ENCODE assay signal across 1 cellular context in the genomic region with DNA sequence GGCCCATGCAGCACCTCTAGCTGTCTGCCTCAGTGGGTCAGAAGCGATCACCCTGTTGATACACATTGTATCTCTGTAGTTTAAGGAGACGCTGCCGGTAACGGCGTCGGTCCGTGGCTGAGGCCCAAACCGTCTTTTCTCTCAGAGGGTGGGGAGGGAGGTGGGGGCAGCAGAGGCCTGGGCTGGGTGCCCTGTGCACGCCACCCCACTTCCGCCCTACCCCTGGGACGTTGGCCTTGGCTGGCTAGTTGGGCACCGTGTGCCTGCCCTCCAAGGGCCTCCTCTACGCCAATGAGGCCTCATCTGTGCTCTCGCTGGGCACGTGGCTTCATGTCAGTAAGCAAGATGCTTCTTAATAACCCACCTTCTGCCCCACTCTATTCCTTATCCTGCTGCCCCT.
TF ChIP-seq lines count a peak whose summit lies in the region.

No MANE protein-coding gene starts in this region.

TF ChIP-seq in K562, 482 proteins besides CTCF, POLR2A, EP300 and RAD21:
- 0 out of 2 replicates have a peak, but pooled peaks have one; percentile 20 for TF ChIP-seq POLR2AphosphoS5 (IDR thresholded peaks at IDR 0.05; ENCODE audit: control insufficient read depth, insufficient read depth, low read depth, low read length)
- no peak for TF ChIP-seq KDM2B (CRISPR knock-in tag; IDR thresholded peaks at IDR 0.05)
- 0 out of 2 replicates have a peak, but pooled peaks have one; percentile 5 for TF ChIP-seq POLR2G (IDR thresholded peaks at IDR 0.05; ENCODE audit: low read depth, low read length)
